In the genomic region with DNA sequence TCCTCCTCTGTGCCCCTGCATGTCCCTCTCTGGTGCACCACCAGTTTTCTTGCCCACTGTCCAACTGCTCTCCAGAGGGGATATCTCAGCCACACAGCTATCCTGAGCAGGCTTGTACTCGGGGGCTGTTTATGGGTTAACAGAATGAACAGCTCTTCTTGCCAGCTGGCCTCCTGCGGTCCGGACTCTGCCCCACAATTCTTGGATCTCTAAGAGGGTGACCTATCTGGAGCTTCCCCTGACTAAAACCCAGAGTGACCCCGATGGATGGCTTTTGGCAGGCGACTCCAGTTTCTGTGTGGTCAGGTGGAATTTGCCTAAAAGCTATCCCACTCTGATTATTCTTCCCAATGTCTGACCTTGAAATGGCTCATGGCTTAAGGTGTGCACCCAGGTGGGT, we compare ENCODE assay signal across 28 cellular contexts.
"Had no signal": no experiment of that assay in that cellular context is flagged by ENCODE, and none has a peak within 500 bp of the region (broad histone marks: within the 10 kb centered on the region; RNA-seq: fewer than 3 reads in every experiment).

No MANE protein-coding gene starts in this region.

- FAIRE-seq: TTC549 had no signal

- H3K36me3 ChIP-seq: brain microvascular endothelial cell, cardiac muscle cell, Peyer's patch, SJSA1 had no signal

- H3K9me3 Mint-ChIP-seq: activated CD4-positive, alpha-beta T cell treated with anti-CD3 and anti-CD28 coated beads, Interleukin-2, amount 10 ng/mL, durations not matched to agents 24 days and 14 days; activated CD8-positive, alpha-beta T cell treated with anti-CD3 and anti-CD28 coated beads for 36 hours; activated naive CD8-positive, alpha-beta T cell treated with anti-CD3 and anti-CD28 coated beads for 36 hours; activated T-cell treated with anti-CD3 and anti-CD28 coated beads, Interleukin-2, amount 50 U/mL, for 72 hours; activated T-helper 17 cell treated with anti-CD3 and anti-CD28 coated beads, Interleukin-2, amount 50 U/mL, for 72 hours; central memory CD8-positive, alpha-beta T cell had no signal

- H3K4me3 Mint-ChIP-seq: activated CD4-positive, alpha-beta T cell treated with anti-CD3 and anti-CD28 coated beads, Interleukin-2, amount 10 ng/mL, durations not matched to agents 24 days and 14 days; activated CD8-positive, alpha-beta T cell treated with anti-CD3 and anti-CD28 coated beads for 36 hours; activated naive CD8-positive, alpha-beta T cell treated with anti-CD3 and anti-CD28 coated beads for 36 hours; activated T-cell treated with anti-CD3 and anti-CD28 coated beads, Interleukin-2, amount 50 U/mL, for 72 hours; activated T-helper 17 cell treated with anti-CD3 and anti-CD28 coated beads, Interleukin-2, amount 50 U/mL, for 72 hours; central memory CD8-positive, alpha-beta T cell had no signal

- H3K4me3 ChIP-seq: cardiac muscle cell, Peyer's patch, SJSA1 had no signal

- H3K4me1 ChIP-seq: Peyer's patch, SJSA1 had no signal

- H3K27ac Mint-ChIP-seq: activated CD4-positive, alpha-beta T cell treated with anti-CD3 and anti-CD28 coated beads, Interleukin-2, amount 10 ng/mL, durations not matched to agents 24 days and 14 days; activated CD8-positive, alpha-beta T cell treated with anti-CD3 and anti-CD28 coated beads for 36 hours; activated naive CD8-positive, alpha-beta T cell treated with anti-CD3 and anti-CD28 coated beads for 36 hours; activated T-cell treated with anti-CD3 and anti-CD28 coated beads, Interleukin-2, amount 50 U/mL, for 72 hours; activated T-helper 17 cell treated with anti-CD3 and anti-CD28 coated beads, Interleukin-2, amount 50 U/mL, for 72 hours had no signal

- H3K9me3 ChIP-seq: Peyer's patch, SJSA1 had no signal

- H3K27ac ChIP-seq: brain microvascular endothelial cell, cardiac muscle cell, Peyer's patch, SJSA1 had no signal

- H3K4me1 Mint-ChIP-seq: activated CD4-positive, alpha-beta T cell treated with anti-CD3 and anti-CD28 coated beads, Interleukin-2, amount 10 ng/mL, durations not matched to agents 24 days and 14 days; activated naive CD8-positive, alpha-beta T cell treated with anti-CD3 and anti-CD28 coated beads for 36 hours; activated T-helper 17 cell treated with anti-CD3 and anti-CD28 coated beads, Interleukin-2, amount 50 U/mL, for 72 hours; central memory CD8-positive, alpha-beta T cell had no signal

- ATAC-seq: activated CD8-positive, alpha-beta T cell treated with anti-CD3 and anti-CD28 coated beads for 36 hours; activated T-helper 17 cell treated with anti-CD3 and anti-CD28 coated beads, Interleukin-2, amount 50 U/mL, for 72 hours had no signal

- DNase-seq: activated CD4-positive, alpha-beta T cell treated with anti-CD3 and anti-CD28 coated beads, Interleukin-2, amount 10 ng/mL, durations not matched to agents 24 days and 14 days; activated CD4-positive, alpha-beta T cell treated with anti-CD3 and anti-CD28 coated beads, Interleukin-2, amount 50 U/mL, for 4 hours; activated CD8-positive, alpha-beta T cell treated with anti-CD3 and anti-CD28 coated beads for 36 hours; activated effector memory CD4-positive, alpha-beta T cell treated with anti-CD3 and anti-CD28 coated beads, Interleukin-2, amount 50 U/mL, for 16 hours; activated naive CD4-positive, alpha-beta T cell; activated naive CD4-positive, alpha-beta T cell treated with anti-CD3 and anti-CD28 coated beads, Interleukin-2, amount 50 U/mL, for 16 hours; activated naive CD8-positive, alpha-beta T cell treated with anti-CD3 and anti-CD28 coated beads for 36 hours; activated T-cell treated with anti-CD3 and anti-CD28 coated beads, Interleukin-2, amount 50 U/mL, for 1 hour; activated T-cell treated with anti-CD3 and anti-CD28 coated beads, Interleukin-2, amount 50 U/mL, for 72 hours; amniotic stem cell; aorta; brain microvascular endothelial cell; NCI-H1105; NCI-H1417 treated with DMSO at 0.1 percent for 48 hours; NCI-H187 treated with DMSO at 0.1 percent for 48 hours; NCI-H2081 treated with DMSO at 0.1 percent for 48 hours; NCI-H226; NCI-H446 treated with DMSO at 0.1 percent for 48 hours; NCI-H69; Peyer's patch; RPMI8226; SHP77 treated with DMSO at 0.1 percent for 48 hours; T1000 had no signal

- H3K27me3 ChIP-seq: brain microvascular endothelial cell, cardiac muscle cell, Peyer's patch, SJSA1 had no signal

- H3K36me3 Mint-ChIP-seq: activated naive CD8-positive, alpha-beta T cell treated with anti-CD3 and anti-CD28 coated beads for 36 hours had no signal
